15 cellular contexts compared by ENCODE assay signal in genomic region chr4:102578819-102579218, GRCh38.
DNase-seq lines count a peak whose midpoint lies in the region; ATAC-seq and TF ChIP-seq lines count a peak whose summit lies in the region.
"Had no signal": no experiment of that assay in that cellular context is flagged by ENCODE, and none has a peak within 500 bp of the region (broad histone marks: within the 10 kb centered on the region; RNA-seq: fewer than 3 reads in every experiment).

No MANE protein-coding gene starts in this region.

- H3K4me1 ChIP-seq in GM23338 (ENCODE audit: insufficient read depth) (peaks cover 7% of the 10 kb centered on the region; the same call in 1 of the 2 replicates), trophoblast cell (ENCODE audit: control insufficient read depth in 1 of 2, insufficient read depth in 2 of 2, low read length in 2 of 2) (peaks cover 0 to 2% of the 10 kb centered on the region in 2 experiments)

- no peak overlapping the region for H3K27ac Mint-ChIP-seq in GM23338
- peak overlapping the region; percentile 62 for H3K27ac Mint-ChIP-seq in activated naive CD8-positive, alpha-beta T cell treated with anti-CD3 and anti-CD28 coated beads for 36 hours

- H3K79me1 ChIP-seq in trophoblast cell (ENCODE audit: low read length): no peaks in the 10 kb centered on the region

- no peaks in the 10 kb centered on the region for H3K9me2 ChIP-seq in GM23338 (ENCODE audit: insufficient read depth)

- H3K4me2 ChIP-seq in GM23338 (no peak overlapping the region), trophoblast cell (ENCODE audit: low read length) (no peak overlapping the region)

- no peak overlapping the region for H3K9ac ChIP-seq in trophoblast cell (ENCODE audit: low read length)

- H3K27me3 Mint-ChIP-seq in GM23338 (ENCODE audit: insufficient read depth, low read depth, poor library complexity): no peaks in the 10 kb centered on the region
- no peaks in the 10 kb centered on the region for H3K27me3 Mint-ChIP-seq in activated naive CD8-positive, alpha-beta T cell treated with anti-CD3 and anti-CD28 coated beads for 36 hours

- H3K79me2 ChIP-seq in GM23338 (replicated peaks; ENCODE audit: insufficient read depth) (no peaks in the 10 kb centered on the region), trophoblast cell (ENCODE audit: control insufficient read depth, insufficient read depth, low read length, poor library complexity) (no peaks in the 10 kb centered on the region)

- no peak overlapping the region for H4K8ac ChIP-seq in trophoblast cell (ENCODE audit: low read depth, low read length)

- TF ChIP-seq CTCF in AG10803 (conservative IDR thresholded peaks at IDR 0.05; ENCODE audit: low read length) (0 out of 2 replicates have a peak, but pooled peaks have one; percentile 2), GM23338 (conservative IDR thresholded peaks at IDR 0.05; ENCODE audit: low read depth in 2 of 2) (peak; percentile 74 to 87)

- H2BK120ac ChIP-seq in trophoblast cell (ENCODE audit: insufficient read depth, low read length, poor library complexity): no peak overlapping the region

- H3K36me3 ChIP-seq in GM23338 (ENCODE audit: insufficient read depth) (no peaks in the 10 kb centered on the region), trophoblast cell (ENCODE audit: control insufficient read depth in 1 of 2, insufficient read depth in 2 of 2, low read length in 2 of 2) (peaks cover 4 to 7% of the 10 kb centered on the region in 2 experiments)
- H3K36me3 ChIP-seq: prostate gland had no signal

- H3K9me3 ChIP-seq in trophoblast cell (ENCODE audit: insufficient read depth, low read depth, low read length): no peaks in the 10 kb centered on the region
- H3K9me3 ChIP-seq: lower lobe of right lung, prostate gland, thoracic aorta had no signal

- H4K20me1 ChIP-seq in GM23338 (replicated peaks; ENCODE audit: insufficient read depth): no peaks in the 10 kb centered on the region

- H3K4me1 Mint-ChIP-seq in GM23338: peaks cover 23% of the 10 kb centered on the region
- peaks cover 74% of the 10 kb centered on the region for H3K4me1 Mint-ChIP-seq in activated naive CD8-positive, alpha-beta T cell treated with anti-CD3 and anti-CD28 coated beads for 36 hours

- no peaks in the 10 kb centered on the region for H3K9me3 Mint-ChIP-seq in GM23338
- H3K9me3 Mint-ChIP-seq in activated naive CD8-positive, alpha-beta T cell treated with anti-CD3 and anti-CD28 coated beads for 36 hours: no peaks in the 10 kb centered on the region

- no peak overlapping the region for H3K18ac ChIP-seq in trophoblast cell (ENCODE audit: low read length)

- no peak overlapping the region for H2BK12ac ChIP-seq in trophoblast cell (ENCODE audit: low read length)

- no peak overlapping the region for H3K23ac ChIP-seq in trophoblast cell (ENCODE audit: low read length)

- no peak overlapping the region for H3K4ac ChIP-seq in trophoblast cell (ENCODE audit: low read depth, low read length)

- DNase-seq in AG10803 (ENCODE audit: low read depth) (no peak), GM23338 (ENCODE audit: low spot score) (peak; percentile 93), iPS-NIHi7 (ENCODE audit: extremely low spot score) (peak; percentile 83), GM03348 (ENCODE audit: low spot score) (no peak), trophoblast cell (no peak)
- no peak for DNase-seq in activated naive CD8-positive, alpha-beta T cell treated with anti-CD3 and anti-CD28 coated beads for 36 hours
- DNase-seq in stimulated activated CD4-positive, alpha-beta T cell treated with anti-CD3 and anti-CD28 coated beads, Interleukin-1b, Interleukin-23, amount 100 ng/mL, for 48 hours: no peak
- DNase-seq: lower lobe of right lung; MV-4-11; NCI-H748 treated with DMSO at 0.1 percent for 48 hours; stimulated activated CD4-positive, alpha-beta T cell treated with anti-CD3 and anti-CD28 coated beads, Interleukin-4, amount 100 ng/mL, for 4 hours had no signal

- no peaks in the 10 kb centered on the region for H3K36me3 Mint-ChIP-seq in GM23338 (ENCODE audit: low read depth)
- peaks cover 71% of the 10 kb centered on the region for H3K36me3 Mint-ChIP-seq in activated naive CD8-positive, alpha-beta T cell treated with anti-CD3 and anti-CD28 coated beads for 36 hours

- no peak overlapping the region for H3K14ac ChIP-seq in trophoblast cell (ENCODE audit: low read length)

- H3K4me3 ChIP-seq in AG10803 (ENCODE audit: low read length) (no peak overlapping the region), GM23338 (no peak overlapping the region), trophoblast cell (ENCODE audit: low read depth, low read length) (no peak overlapping the region)
- H3K4me3 ChIP-seq: lower lobe of right lung, prostate gland, thoracic aorta had no signal

- H3K27me3 ChIP-seq in GM23338 (ENCODE audit: insufficient read depth) (no peaks in the 10 kb centered on the region), trophoblast cell (ENCODE audit: insufficient read depth, low read length) (no peaks in the 10 kb centered on the region)

- H2AFZ ChIP-seq in GM23338: peak overlapping the region; percentile 8; the same call in 1 of the 2 replicates
- H2AFZ ChIP-seq in trophoblast cell (ENCODE audit: insufficient read depth, low read length, poor library complexity): no peak overlapping the region

- H2BK5ac ChIP-seq in trophoblast cell (ENCODE audit: low read depth, low read length, poor library complexity): no peak overlapping the region

- no peak overlapping the region for H3K4me3 Mint-ChIP-seq in GM23338
- H3K4me3 Mint-ChIP-seq in activated naive CD8-positive, alpha-beta T cell treated with anti-CD3 and anti-CD28 coated beads for 36 hours: no peak overlapping the region

- no peak overlapping the region for H4K12ac ChIP-seq in trophoblast cell (ENCODE audit: low read depth, low read length)

- no CpG with 5 or more reads among the region's 8 CpGs for WGBS in trophoblast cell (ENCODE audit: extremely low coverage, insufficient coverage, insufficient read length)

- H3F3A ChIP-seq in GM23338 (replicated peaks; ENCODE audit: low read depth): no peaks in the 10 kb centered on the region

- no peak overlapping the region for H3K27ac ChIP-seq in GM23338 (ENCODE audit: low read depth)
- H3K27ac ChIP-seq in trophoblast cell (ENCODE audit: low read depth, low read length): no peak overlapping the region
- H3K27ac ChIP-seq: C4-2B, lower lobe of right lung, prostate gland, thoracic aorta had no signal

- no peak overlapping the region for H2AK5ac ChIP-seq in trophoblast cell (ENCODE audit: low read length)

- H4K91ac ChIP-seq in trophoblast cell (ENCODE audit: low read depth, low read length): no peak overlapping the region

- ATAC-seq in GM23338 (peak; percentile 99), GM18519 (IDR thresholded peaks at IDR 0.05; ENCODE audit: low FRiP score, unreplicated experiment) (no peak)
- ATAC-seq: lower lobe of right lung had no signal

TF ChIP-seq in GM23338, 12 proteins besides CTCF, POLR2A, EP300 and RAD21 (continues in another document):
- TF ChIP-seq EZH2 (IDR thresholded peaks at IDR 0.05; ENCODE audit: low read depth, unreplicated experiment) (no peak), POLR2AphosphoS5 (IDR thresholded peaks at IDR 0.05; ENCODE audit: low read depth) (no peak), CREB1 (CRISPR knock-in tag; IDR thresholded peaks at IDR 0.05; ENCODE audit: low read depth) (peak; percentile 47; the same call in 1 of the 2 replicates), ZNF114 (CRISPR knock-in tag; IDR thresholded peaks at IDR 0.05) (no peak), EZH2phosphoT487 (IDR thresholded peaks at IDR 0.05; ENCODE audit: unreplicated experiment) (no peak)

Comparison
In these comparisons a context has a peak if more than half of its experiments do, and no peak if none do; other contexts are left out.
1. DNase-seq: peak in GM23338 (single experiment) and iPS-NIHi7 (single experiment); none in AG10803 (single experiment), activated naive CD8-positive, alpha-beta T cell treated with anti-CD3 and anti-CD28 coated beads for 36 hours (single experiment), GM03348 (single experiment), trophoblast cell (0 of 2) and stimulated activated CD4-positive, alpha-beta T cell treated with anti-CD3 and anti-CD28 coated beads, Interleukin-1b, Interleukin-23, amount 100 ng/mL, for 48 hours (single experiment).